Comparison of ENCODE assay signal across 1 cellular context in genomic region chr2:26534098-26534864, GRCh38.
TF ChIP-seq lines count a peak whose summit lies in the region.

No MANE protein-coding gene starts in this region.

TF ChIP-seq in SK-N-SH treated with all-trans-retinoic acid at 6 μM for 48 hours, 23 proteins besides CTCF, POLR2A, EP300 and RAD21 (continued from another document):
- TF ChIP-seq PATZ1 (CRISPR knock-in tag; IDR thresholded peaks at IDR 0.05; ENCODE audit: borderline replicate concordance) (no peak), SNAI2 (CRISPR knock-in tag; IDR thresholded peaks at IDR 0.05) (no peak), OSR1 (CRISPR knock-in tag; IDR thresholded peaks at IDR 0.05) (no peak), ZFP3 (CRISPR knock-in tag; IDR thresholded peaks at IDR 0.05) (no peak), GLIS3 (CRISPR knock-in tag; IDR thresholded peaks at IDR 0.05) (no peak), BACH2 (CRISPR knock-in tag; IDR thresholded peaks at IDR 0.05; ENCODE audit: borderline replicate concordance) (no peak), ARNTL (CRISPR knock-in tag; IDR thresholded peaks at IDR 0.05; ENCODE audit: borderline replicate concordance, low read depth) (no peak), RARB (CRISPR knock-in tag; IDR thresholded peaks at IDR 0.05) (no peak), CSDC2 (CRISPR knock-in tag; IDR thresholded peaks at IDR 0.05) (no peak), PPARA (CRISPR knock-in tag; IDR thresholded peaks at IDR 0.05; ENCODE audit: borderline replicate concordance) (no peak), ZC3H10 (CRISPR knock-in tag; IDR thresholded peaks at IDR 0.05) (no peak), CREB5 (CRISPR knock-in tag; IDR thresholded peaks at IDR 0.05; ENCODE audit: low read depth) (no peak), CSRNP3 (CRISPR knock-in tag; IDR thresholded peaks at IDR 0.05) (no peak), ESRRG (CRISPR knock-in tag; IDR thresholded peaks at IDR 0.05) (no peak), ISL1 (CRISPR knock-in tag; IDR thresholded peaks at IDR 0.05) (no peak), TOX (CRISPR knock-in tag; IDR thresholded peaks at IDR 0.05; ENCODE audit: borderline replicate concordance) (no peak), POU6F1 (CRISPR knock-in tag; IDR thresholded peaks at IDR 0.05; ENCODE audit: borderline replicate concordance, low read depth) (no peak)
